ENCODE assay signal across 8 cellular contexts in genomic region chr1:7667625-7668218, GRCh38.
DNase-seq lines count a peak whose midpoint lies in the region; ATAC-seq and TF ChIP-seq lines count a peak whose summit lies in the region.

No MANE protein-coding gene starts in this region.

- no peak for ATAC-seq in GM21423 (IDR thresholded peaks at IDR 0.05; ENCODE audit: unreplicated experiment)

- peak; percentile 98 for TF ChIP-seq CTCF in WERI-Rb-1 (IDR thresholded peaks at IDR 0.05; ENCODE audit: low read depth, low read length)
- TF ChIP-seq CTCF in MCF 10A (IDR thresholded peaks at IDR 0.05; ENCODE audit: unreplicated experiment) = peak; percentile 99

- H3K27me3 Mint-ChIP-seq in MCF 10A (ENCODE audit: insufficient read depth, unreplicated experiment) (no peaks in the 10 kb centered on the region), immature natural killer cell (ENCODE audit: low read depth in 3 of 3) (peaks cover 0 to 7% (median 4%) of the 10 kb centered on the region in 3 donors)

- no peaks in the 10 kb centered on the region for H3K27me3 ChIP-seq in WERI-Rb-1 (ENCODE audit: insufficient read depth, low read depth, severe bottlenecking)

- H3K4me1 Mint-ChIP-seq in MCF 10A (ENCODE audit: insufficient read depth, unreplicated experiment) = no peaks in the 10 kb centered on the region
- peaks cover 0 to 3% of the 10 kb centered on the region in 2 donors for H3K4me1 Mint-ChIP-seq in immature natural killer cell

- H3K27ac Mint-ChIP-seq in MCF 10A (ENCODE audit: low read depth, unreplicated experiment) (peak overlapping the region; percentile 32), immature natural killer cell (no peak overlapping the region)

- H3K4me3 Mint-ChIP-seq in MCF 10A (ENCODE audit: unreplicated experiment) (no peak overlapping the region), immature natural killer cell (no peak overlapping the region)

- DNase-seq in AG08396 (ENCODE audit: low spot score) (peak; percentile 94), GM19238 (ENCODE audit: insufficient read length, low spot score) (peak; percentile 85), NCI-H2081 (lab: John Stamatoyannopoulos, UW) (peak; percentile 84), WERI-Rb-1 (peak; percentile 89), MCF 10A (ENCODE audit: unreplicated experiment) (peak; percentile 82), immature natural killer cell (peak; percentile 71 to 77 (median 72))
- peak; percentile 75 to 85 for DNase-seq in stimulated activated CD4-positive, alpha-beta T cell treated with anti-CD3 and anti-CD28 coated beads, Interleukin-12 subunit alpha, Interleukin-12 subunit beta, amount 100 ng/mL, for 24 hours (ENCODE audit: low read depth in 2 of 2)

- no peaks in the 10 kb centered on the region for H3K9me3 ChIP-seq in WERI-Rb-1 (ENCODE audit: severe bottlenecking)

- POLR2A ChIA-PET in MCF 10A (lab: Yijun Ruan, JAX) = interaction anchor here (0.6 to 2.5 kb wide), 3 partner anchors 77 to 294 kb away, joined by 3 to 18 read pairs (median 3); partner anchors contain the start of gene PARK7

- no peaks in the 10 kb centered on the region for H3K36me3 ChIP-seq in WERI-Rb-1

- CTCF ChIA-PET in MCF 10A (lab: Yijun Ruan, JAX) = interaction anchor here (0.6 to 21.2 kb wide), 41 partner anchors 9 to 1016 kb away, joined by 3 to 646 read pairs (median 5); no protein-coding TSS in a partner anchor

- intact Hi-C loops in MCF 10A (cut with micrococcal nuclease) = loop anchor here (1.0 kb wide), 2 partner anchors 85 to 235 kb away; no protein-coding TSS in a partner anchor

- BruUV-seq in MCF 10A (replicated peaks; lab: Mats Ljungman, UMichigan) = no TSS peak

- no peak overlapping the region for H3K4me3 ChIP-seq in WERI-Rb-1 (ENCODE audit: low read depth, low read length)

- no peaks in the 10 kb centered on the region for H3K36me3 Mint-ChIP-seq in MCF 10A (ENCODE audit: insufficient read depth, unreplicated experiment)
- no peaks in the 10 kb centered on the region for H3K36me3 Mint-ChIP-seq in immature natural killer cell

- H3K27ac ChIP-seq in WERI-Rb-1 = no peak overlapping the region

- H3K9me3 Mint-ChIP-seq in MCF 10A (ENCODE audit: unreplicated experiment) (no peaks in the 10 kb centered on the region), immature natural killer cell (no peaks in the 10 kb centered on the region)
